In genomic region chr2:7611750-7612149, GRCh38 we compare ENCODE assay signal across 19 cellular contexts.
DNase-seq lines count a peak whose midpoint lies in the region; ATAC-seq and TF ChIP-seq lines count a peak whose summit lies in the region.
"Had no signal": no experiment of that assay in that cellular context is flagged by ENCODE, and none has a peak within 500 bp of the region (broad histone marks: within the 10 kb centered on the region; RNA-seq: fewer than 3 reads in every experiment).

No MANE protein-coding gene starts in this region.

- no peaks in the 10 kb centered on the region for H3K36me3 Mint-ChIP-seq in activated CD4-positive, alpha-beta T cell treated with anti-CD3 and anti-CD28 coated beads for 36 hours (ENCODE audit: low read depth)
- peaks cover 2% of the 10 kb centered on the region for H3K36me3 Mint-ChIP-seq in activated naive CD8-positive, alpha-beta T cell treated with anti-CD3 and anti-CD28 coated beads, Interleukin-2, amount 10 ng/mL, durations not matched to agents 7 days and 5 days
- H3K36me3 Mint-ChIP-seq in nephron progenitor cell (ENCODE audit: low read depth) = no peaks in the 10 kb centered on the region

- H3K9me3 Mint-ChIP-seq in activated CD4-positive, alpha-beta T cell treated with anti-CD3 and anti-CD28 coated beads for 36 hours (ENCODE audit: low read depth) = no peaks in the 10 kb centered on the region
- H3K9me3 Mint-ChIP-seq in activated naive CD8-positive, alpha-beta T cell treated with anti-CD3 and anti-CD28 coated beads, Interleukin-2, amount 10 ng/mL, durations not matched to agents 7 days and 5 days = no peaks in the 10 kb centered on the region
- peaks cover 3% of the 10 kb centered on the region for H3K9me3 Mint-ChIP-seq in nephron progenitor cell
- H3K9me3 Mint-ChIP-seq: HFFc6 had no signal

- POLR2A ChIA-PET in activated CD4-positive, alpha-beta T cell treated with anti-CD3 and anti-CD28 coated beads for 36 hours (lab: Charles Lee) = interaction anchor here (1.5 kb wide), 1 partner anchor 60 kb away, joined by 3 read pairs; no protein-coding TSS in a partner anchor
- POLR2A ChIA-PET in activated naive CD8-positive, alpha-beta T cell treated with anti-CD3 and anti-CD28 coated beads, Interleukin-2, amount 10 ng/mL, durations not matched to agents 7 days and 5 days (lab: Charles Lee) = interaction anchor here (1.3 kb wide), 1 partner anchor 60 kb away, joined by 3 read pairs; no protein-coding TSS in a partner anchor

- no peak overlapping the region for H3K4me3 Mint-ChIP-seq in activated CD4-positive, alpha-beta T cell treated with anti-CD3 and anti-CD28 coated beads for 36 hours
- peak overlapping the region; percentile 59 for H3K4me3 Mint-ChIP-seq in activated naive CD8-positive, alpha-beta T cell treated with anti-CD3 and anti-CD28 coated beads, Interleukin-2, amount 10 ng/mL, durations not matched to agents 7 days and 5 days
- no peak overlapping the region for H3K4me3 Mint-ChIP-seq in nephron progenitor cell
- H3K4me3 Mint-ChIP-seq: HFFc6 had no signal

- no peak overlapping the region for H3K27ac Mint-ChIP-seq in activated CD4-positive, alpha-beta T cell treated with anti-CD3 and anti-CD28 coated beads for 36 hours
- peak overlapping the region; percentile 83 for H3K27ac Mint-ChIP-seq in activated naive CD8-positive, alpha-beta T cell treated with anti-CD3 and anti-CD28 coated beads, Interleukin-2, amount 10 ng/mL, durations not matched to agents 7 days and 5 days
- peak overlapping the region; percentile 39 for H3K27ac Mint-ChIP-seq in nephron progenitor cell
- H3K27ac Mint-ChIP-seq: HFFc6 had no signal

- peaks cover 27% of the 10 kb centered on the region for H3K4me1 Mint-ChIP-seq in activated CD4-positive, alpha-beta T cell treated with anti-CD3 and anti-CD28 coated beads for 36 hours
- H3K4me1 Mint-ChIP-seq in activated naive CD8-positive, alpha-beta T cell treated with anti-CD3 and anti-CD28 coated beads, Interleukin-2, amount 10 ng/mL, durations not matched to agents 7 days and 5 days = peaks cover 30% of the 10 kb centered on the region
- peaks cover 31% of the 10 kb centered on the region for H3K4me1 Mint-ChIP-seq in nephron progenitor cell

- TF ChIP-seq CTCF in GM12865 (IDR thresholded peaks at IDR 0.05; ENCODE audit: insufficient read depth, low read depth, low read length, missing control alignments) (no peak), nephron progenitor cell (IDR thresholded peaks at IDR 0.05) (no peak)

- CTCF ChIA-PET in activated CD4-positive, alpha-beta T cell treated with anti-CD3 and anti-CD28 coated beads for 36 hours (lab: Charles Lee) = interaction anchor here (1.4 kb wide), 1 partner anchor 9 kb away, joined by 3 read pairs; no protein-coding TSS in a partner anchor

- DNase-seq in activated CD4-positive, alpha-beta T cell treated with anti-CD3 and anti-CD28 coated beads for 36 hours = no peak
- no peak for DNase-seq in activated CD4-positive, alpha-beta T cell treated with anti-CD3 and anti-CD28 coated beads for 1 hour
- DNase-seq in GM12865 (ENCODE audit: low read depth) = peak; percentile 51
- no peak for DNase-seq in activated naive CD8-positive, alpha-beta T cell treated with anti-CD3 and anti-CD28 coated beads, Interleukin-2, amount 10 ng/mL, durations not matched to agents 7 days and 5 days
- DNase-seq in nephron progenitor cell = no peak
- no peak for DNase-seq in NCI-H446 treated with DMSO at 0.1 percent for 48 hours (lab: John Stamatoyannopoulos, UW)
- no peak for DNase-seq in ecto neural progenitor cell (ENCODE audit: low spot score)
- no peak for DNase-seq in Right ventricle myocardium inferior (ENCODE audit: missing footprints)
- DNase-seq: GF-D8, HFFc6, KG1, NCI-H1092, NCI-H146, NCI-H226, NCI-H526, SIG-M5 had no signal

- H3K4me3 ChIP-seq in GM12865 (ENCODE audit: low read depth, low read length) = no peak overlapping the region
- H3K4me3 ChIP-seq: A549; BLaER1 treated with 17β-estradiol and CSF1 and Interleukin-3, amounts not matched to agents 10 nM and 100 nM had no signal

- H3K27me3 Mint-ChIP-seq in activated CD4-positive, alpha-beta T cell treated with anti-CD3 and anti-CD28 coated beads for 36 hours = no peaks in the 10 kb centered on the region
- no peaks in the 10 kb centered on the region for H3K27me3 Mint-ChIP-seq in activated naive CD8-positive, alpha-beta T cell treated with anti-CD3 and anti-CD28 coated beads, Interleukin-2, amount 10 ng/mL, durations not matched to agents 7 days and 5 days
- H3K27me3 Mint-ChIP-seq in nephron progenitor cell (ENCODE audit: low read depth, poor library complexity) = no peaks in the 10 kb centered on the region

- intact Hi-C loops in activated CD4-positive, alpha-beta T cell treated with anti-CD3 and anti-CD28 coated beads for 36 hours (cut with DNase I, micrococcal nuclease) = no loop called here
- intact Hi-C loops in Right ventricle myocardium inferior (cut with DNase I) = no loop called here

- ATAC-seq in activated CD4-positive, alpha-beta T cell treated with anti-CD3 and anti-CD28 coated beads for 36 hours = peak; percentile 35
- peak; percentile 29 for ATAC-seq in activated naive CD8-positive, alpha-beta T cell treated with anti-CD3 and anti-CD28 coated beads, Interleukin-2, amount 10 ng/mL, durations not matched to agents 7 days and 5 days (ENCODE audit: low read depth)
- ATAC-seq in Right ventricle myocardium inferior = no peak
- ATAC-seq: A549, HepG2 had no signal
